Comparison of ENCODE assay signal across 8 cellular contexts in genomic region chr7:142808802-142809583, GRCh38. TPM values are rescaled to one million over a fixed set of nuclear protein-coding genes. Genes with fewer than 3 reads are reported as not detected.
DNase-seq lines count a peak whose midpoint lies in the region; ATAC-seq, FAIRE-seq and TF ChIP-seq lines count a peak whose summit lies in the region.

No MANE protein-coding gene starts in this region.

- H3K9me3 Mint-ChIP-seq in activated T-helper 1 cell treated with anti-CD3 and anti-CD28 coated beads, Interleukin-12 subunit alpha, Interleukin-12 subunit beta, Interleukin-2, Interleukin-4 antibody, amounts not matched to agents 30 ng/mL and 10 ng/mL and 1 ng/mL, durations not matched to agents 14 hours and 24 hours and 36 hours, result no peaks in the 10 kb centered on the region

- TF ChIP-seq CTCF in GM10248 (IDR thresholded peaks at IDR 0.05; ENCODE audit: control extremely low read depth, extremely low read depth, low read depth, missing control alignments), result no peak

- peak overlapping the region; percentile 99 for H3K27ac Mint-ChIP-seq in activated T-helper 1 cell treated with anti-CD3 and anti-CD28 coated beads, Interleukin-12 subunit alpha, Interleukin-12 subunit beta, Interleukin-2, Interleukin-4 antibody, amounts not matched to agents 30 ng/mL and 10 ng/mL and 1 ng/mL, durations not matched to agents 14 hours and 24 hours and 36 hours

- ATAC-seq in GM21723 (IDR thresholded peaks at IDR 0.05; ENCODE audit: unreplicated experiment), result peak; percentile 87

- H3K36me3 Mint-ChIP-seq in activated T-helper 1 cell treated with anti-CD3 and anti-CD28 coated beads, Interleukin-12 subunit alpha, Interleukin-12 subunit beta, Interleukin-2, Interleukin-4 antibody, amounts not matched to agents 30 ng/mL and 10 ng/mL and 1 ng/mL, durations not matched to agents 14 hours and 24 hours and 36 hours (ENCODE audit: low read depth), result peaks cover 19% of the 10 kb centered on the region

- POLR2A ChIA-PET in GM10248 (lab: Yijun Ruan, JAX), result interaction anchor here (0.6 to 1.9 kb wide), 8 partner anchors 9 to 226 kb away, joined by 3 to 21 read pairs (median 4); no protein-coding TSS in a partner anchor

- H3K4me1 Mint-ChIP-seq in activated T-helper 1 cell treated with anti-CD3 and anti-CD28 coated beads, Interleukin-12 subunit alpha, Interleukin-12 subunit beta, Interleukin-2, Interleukin-4 antibody, amounts not matched to agents 30 ng/mL and 10 ng/mL and 1 ng/mL, durations not matched to agents 14 hours and 24 hours and 36 hours (ENCODE audit: low read depth), result peaks cover 97% of the 10 kb centered on the region

- CTCF ChIA-PET in GM10248 (lab: Yijun Ruan, JAX), result interaction anchor here (0.9 to 10.9 kb wide), 17 partner anchors 11 to 432 kb away, joined by 3 to 316 read pairs (median 8); partner anchors contain the start of gene EPHB6

- H3K27me3 Mint-ChIP-seq in activated T-helper 1 cell treated with anti-CD3 and anti-CD28 coated beads, Interleukin-12 subunit alpha, Interleukin-12 subunit beta, Interleukin-2, Interleukin-4 antibody, amounts not matched to agents 30 ng/mL and 10 ng/mL and 1 ng/mL, durations not matched to agents 14 hours and 24 hours and 36 hours (ENCODE audit: insufficient read depth), result peaks cover 2% of the 10 kb centered on the region

- peak; percentile 78 for DNase-seq in GM10248 (ENCODE audit: extremely low spot score)
- peak; percentile 98 for DNase-seq in NAMALWA (ENCODE audit: low spot score)
- DNase-seq in activated T-helper 1 cell treated with anti-CD3 and anti-CD28 coated beads, Interleukin-12 subunit alpha, Interleukin-12 subunit beta, Interleukin-2, Interleukin-4 antibody, amounts not matched to agents 30 ng/mL and 10 ng/mL and 1 ng/mL, durations not matched to agents 14 hours and 24 hours and 36 hours (ENCODE audit: low spot score), result peak; percentile 94
- peak; percentile 69 for DNase-seq in mucosa of gallbladder (ENCODE audit: low spot score)
- DNase-seq in urothelium cell line (ENCODE audit: low spot score), result peak; percentile 64
- no peak for DNase-seq in GOT3 (lab: John Stamatoyannopoulos, UW)
- no peak for DNase-seq in GM03348 (ENCODE audit: low spot score)

- intact Hi-C loops in activated T-helper 1 cell treated with anti-CD3 and anti-CD28 coated beads, Interleukin-12 subunit alpha, Interleukin-12 subunit beta, Interleukin-2, Interleukin-4 antibody, amounts not matched to agents 30 ng/mL and 10 ng/mL and 1 ng/mL, durations not matched to agents 14 hours and 24 hours and 36 hours (cut with micrococcal nuclease), result loop anchor here (1.0 to 10.0 kb wide), 18 partner anchors 11 to 1884 kb away; partner anchors contain the start of genes BRAF, CASP2, GSTK1 and SSBP1

- H3K4me3 Mint-ChIP-seq in activated T-helper 1 cell treated with anti-CD3 and anti-CD28 coated beads, Interleukin-12 subunit alpha, Interleukin-12 subunit beta, Interleukin-2, Interleukin-4 antibody, amounts not matched to agents 30 ng/mL and 10 ng/mL and 1 ng/mL, durations not matched to agents 14 hours and 24 hours and 36 hours, result peak overlapping the region; percentile 79

- no peak for FAIRE-seq in urothelium cell line (lab: Jason Lieb, UNC)

RNA-seq across cellular contexts. Expression of gene PRSS2, which starts 38.2 kb away (rescaled TPM):
- total RNA-seq in activated T-helper 1 cell treated with anti-CD3 and anti-CD28 coated beads, Interleukin-12 subunit alpha, Interleukin-12 subunit beta, Interleukin-2, Interleukin-4 antibody, amounts not matched to agents 30 ng/mL and 10 ng/mL and 1 ng/mL, durations not matched to agents 14 hours and 24 hours and 36 hours, result not detected in 2 replicates
- 94.5 TPM for total RNA-seq in mucosa of gallbladder

RNA-seq across cellular contexts. Expression of gene EPHB6, which starts 45.9 kb away (rescaled TPM):
- total RNA-seq in activated T-helper 1 cell treated with anti-CD3 and anti-CD28 coated beads, Interleukin-12 subunit alpha, Interleukin-12 subunit beta, Interleukin-2, Interleukin-4 antibody, amounts not matched to agents 30 ng/mL and 10 ng/mL and 1 ng/mL, durations not matched to agents 14 hours and 24 hours and 36 hours, result 5.6 and 6.0 TPM in 2 replicates
- 16.7 TPM for total RNA-seq in mucosa of gallbladder

RNA-seq across cellular contexts. Expression of gene PRSS1, which starts 59.7 kb away (rescaled TPM):
- total RNA-seq in activated T-helper 1 cell treated with anti-CD3 and anti-CD28 coated beads, Interleukin-12 subunit alpha, Interleukin-12 subunit beta, Interleukin-2, Interleukin-4 antibody, amounts not matched to agents 30 ng/mL and 10 ng/mL and 1 ng/mL, durations not matched to agents 14 hours and 24 hours and 36 hours, result not detected in 2 replicates
- 30.7 TPM for total RNA-seq in mucosa of gallbladder

Comparison
In these comparisons a context has a peak if more than half of its experiments do, and no peak if none do; other contexts are left out.
1. DNase-seq: peak in GM10248 (single experiment), NAMALWA (single experiment), activated T-helper 1 cell treated with anti-CD3 and anti-CD28 coated beads, Interleukin-12 subunit alpha, Interleukin-12 subunit beta, Interleukin-2, Interleukin-4 antibody, amounts not matched to agents 30 ng/mL and 10 ng/mL and 1 ng/mL, durations not matched to agents 14 hours and 24 hours and 36 hours (single experiment), mucosa of gallbladder (single experiment) and urothelium cell line (single experiment); none in GOT3 (single experiment) and GM03348 (single experiment).
2. RNA of gene PRSS2, which starts 38.2 kb away (total RNA-seq): 94.5 TPM in mucosa of gallbladder (single experiment); not detected in activated T-helper 1 cell treated with anti-CD3 and anti-CD28 coated beads, Interleukin-12 subunit alpha, Interleukin-12 subunit beta, Interleukin-2, Interleukin-4 antibody, amounts not matched to agents 30 ng/mL and 10 ng/mL and 1 ng/mL, durations not matched to agents 14 hours and 24 hours and 36 hours; every median in the first group is over 10 times any median in the second.
3. RNA of gene PRSS1, which starts 59.7 kb away (total RNA-seq): 30.7 TPM in mucosa of gallbladder (single experiment); not detected in activated T-helper 1 cell treated with anti-CD3 and anti-CD28 coated beads, Interleukin-12 subunit alpha, Interleukin-12 subunit beta, Interleukin-2, Interleukin-4 antibody, amounts not matched to agents 30 ng/mL and 10 ng/mL and 1 ng/mL, durations not matched to agents 14 hours and 24 hours and 36 hours; every median in the first group is over 10 times any median in the second.